1 cellular context compared by ENCODE assay signal in genomic region chr3:150183619-150184425, GRCh38.
TF ChIP-seq lines count a peak whose summit lies in the region.

No MANE protein-coding gene starts in this region.

TF ChIP-seq in HepG2, 621 proteins besides CTCF, POLR2A, EP300 and RAD21 (continued from another document and continues in another):
- TF ChIP-seq AKNA (CRISPR knock-in tag; IDR thresholded peaks at IDR 0.05; ENCODE audit: borderline replicate concordance) (no peak), ZNF335 (CRISPR knock-in tag; IDR thresholded peaks at IDR 0.05) (no peak), ZNF30 (CRISPR knock-in tag; IDR thresholded peaks at IDR 0.05) (no peak), ETS1 (CRISPR knock-in tag; IDR thresholded peaks at IDR 0.05) (no peak), ZNF503 (CRISPR knock-in tag; IDR thresholded peaks at IDR 0.05) (no peak), KDM3A (CRISPR knock-in tag; IDR thresholded peaks at IDR 0.05; ENCODE audit: low read depth) (no peak), GFI1 (CRISPR knock-in tag; IDR thresholded peaks at IDR 0.05; ENCODE audit: borderline replicate concordance) (no peak), SNAPC5 (CRISPR knock-in tag; IDR thresholded peaks at IDR 0.05; ENCODE audit: borderline replicate concordance) (no peak), SUZ12 (IDR thresholded peaks at IDR 0.05; ENCODE audit: low read depth, low read length) (no peak), PCBP2 (optimal IDR thresholded peaks at IDR 0.05; ENCODE audit: low read depth, low read length, poor library complexity, severe bottlenecking) (no peak), NR1H2 (CRISPR knock-in tag; IDR thresholded peaks at IDR 0.05; ENCODE audit: borderline replicate concordance, low read depth) (no peak), SALL2 (CRISPR knock-in tag; IDR thresholded peaks at IDR 0.05) (no peak), ZNF7 (CRISPR knock-in tag; IDR thresholded peaks at IDR 0.05) (no peak), ZNF292 (CRISPR knock-in tag; IDR thresholded peaks at IDR 0.05; ENCODE audit: borderline replicate concordance, low read depth) (no peak), ARID4A (CRISPR knock-in tag; IDR thresholded peaks at IDR 0.05; ENCODE audit: borderline replicate concordance) (no peak), PPARG (CRISPR knock-in tag; conservative IDR thresholded peaks at IDR 0.05) (0 out of 2 replicates have a peak, but pooled peaks have one; percentile 12), PRDM10 (CRISPR knock-in tag; IDR thresholded peaks at IDR 0.05; ENCODE audit: low read depth) (peak; percentile 18; the same call in 1 of the 2 replicates), ZNF674 (CRISPR knock-in tag; IDR thresholded peaks at IDR 0.05; ENCODE audit: low read depth) (no peak), PREB (CRISPR knock-in tag; IDR thresholded peaks at IDR 0.05) (no peak), ZNF549 (CRISPR knock-in tag; IDR thresholded peaks at IDR 0.05) (no peak), FOXO4 (CRISPR knock-in tag; conservative IDR thresholded peaks at IDR 0.05) (no peak), IRF1 (CRISPR knock-in tag; IDR thresholded peaks at IDR 0.05; ENCODE audit: low read depth) (no peak), SOX6 (IDR thresholded peaks at IDR 0.05) (no peak), SOX6 (CRISPR knock-in tag; IDR thresholded peaks at IDR 0.05) (no peak), ZNF180 (CRISPR knock-in tag; IDR thresholded peaks at IDR 0.05; ENCODE audit: borderline replicate concordance, low read depth) (no peak), GRHL1 (CRISPR knock-in tag; conservative IDR thresholded peaks at IDR 0.05) (no peak), ZBTB4 (CRISPR knock-in tag; IDR thresholded peaks at IDR 0.05; ENCODE audit: borderline replicate concordance) (no peak)
